Comparison of ENCODE assay signal across 22 cellular contexts in genomic region chr2:48413676-48414075, GRCh38.
"Had no signal": no experiment of that assay in that cellular context is flagged by ENCODE, and none has a peak within 500 bp of the region (broad histone marks: within the 10 kb centered on the region; RNA-seq: fewer than 3 reads in every experiment).

No MANE protein-coding gene starts in this region.

- DNase-seq: activated CD4-positive, alpha-beta memory T cell treated with anti-CD3 and anti-CD28 coated beads, Interleukin-2, amount 10 ng/mL, durations not matched to agents 7 days and 5 days; activated CD4-positive, alpha-beta T cell treated with anti-CD3 and anti-CD28 coated beads for 36 hours; activated CD4-positive, alpha-beta T cell treated with anti-CD3 and anti-CD28 coated beads, Interleukin-2, amount 50 U/mL, for 1 hour; activated gamma-delta T cell; activated naive CD4-positive, alpha-beta T cell treated with anti-CD3 and anti-CD28 coated beads for 36 hours; activated T-cell treated with anti-CD3 and anti-CD28 coated beads for 4 hours; activated T-cell treated with anti-CD3 and anti-CD28 coated beads, Interleukin-2, amount 50 U/mL, for 48 hours; brain microvascular endothelial cell; NCI-H1092 treated with DMSO at 0.1 percent for 48 hours; NCI-H1417 treated with DMSO at 0.1 percent for 48 hours; NCI-H1694; NCI-H2029; NCI-H2107; NCI-H345; NCI-H510A; NCI-H526 treated with DMSO at 0.1 percent for 48 hours; NCI-H82; SIG-M5; T-helper 17 cell; T-helper 9 cell had no signal

- H3K27ac ChIP-seq: brain microvascular endothelial cell, KMS-11 had no signal

- H3K36me3 ChIP-seq: brain microvascular endothelial cell had no signal

- H3K27me3 ChIP-seq: brain microvascular endothelial cell had no signal

- ATAC-seq: activated CD4-positive, alpha-beta T cell treated with anti-CD3 and anti-CD28 coated beads for 36 hours; activated T-helper 17 cell treated with anti-CD3 and anti-CD28 coated beads, Interleukin-2, amount 50 U/mL, for 72 hours; T-helper 17 cell had no signal
